Comparison of ENCODE assay signal across 31 cellular contexts in genomic region chr22:23116506-23117263, GRCh38. TPM values are rescaled to one million over a fixed set of nuclear protein-coding genes. Genes with fewer than 3 reads are reported as not detected.
"Had no signal": no experiment of that assay in that cellular context is flagged by ENCODE, and none has a peak within 500 bp of the region (broad histone marks: within the 10 kb centered on the region; RNA-seq: fewer than 3 reads in every experiment).

No MANE protein-coding gene starts in this region.

- ATAC-seq: activated T-cell treated with anti-CD3 and anti-CD28 coated beads, Interleukin-2, amount 50 U/mL, for 4 hours; left lung; sciatic nerve; stimulated activated memory B cell treated with anti-CD40 and anti-IgM and Interleukin-4, amounts not matched to agents 10 μg/mL and 1 μg/mL and 100 μg/mL, for 72 hours; T-helper 17 cell had no signal

- H3K9me3 Mint-ChIP-seq: activated T-cell treated with anti-CD3 and anti-CD28 coated beads, Interleukin-2, amount 50 U/mL, for 4 hours; activated T-helper 2 cell treated with anti-CD3 and anti-CD28 coated beads, Interferon-gamma antibody, Interleukin-2, Interleukin-4, amounts not matched to agents 10 μg/mL and 5 μg/mL and 100 μg/mL, durations not matched to agents 14 hours and 24 hours and 36 hours; immature natural killer cell; nephron progenitor cell; stimulated activated memory B cell treated with anti-CD40 and anti-IgM and Interleukin-4, amounts not matched to agents 10 μg/mL and 1 μg/mL and 100 μg/mL, for 72 hours had no signal

- H3K4me3 Mint-ChIP-seq: activated naive CD8-positive, alpha-beta T cell; activated T-cell treated with anti-CD3 and anti-CD28 coated beads, Interleukin-2, amount 50 U/mL, for 4 hours; immature natural killer cell; nephron progenitor cell; stimulated activated memory B cell treated with anti-CD40 and anti-IgM and Interleukin-4, amounts not matched to agents 10 μg/mL and 1 μg/mL and 100 μg/mL, for 72 hours; T-helper 17 cell had no signal

- H2AFZ ChIP-seq: hepatocyte had no signal

- H3K36me3 ChIP-seq: adrenal gland, breast epithelium, left lung, stomach, vagina had no signal

- H3K79me2 ChIP-seq: hepatocyte had no signal

- H3K4me1 Mint-ChIP-seq: nephron progenitor cell had no signal

- DNase-seq: activated CD4-positive, alpha-beta T cell treated with anti-CD3 and anti-CD28 coated beads for 4 hours; activated CD4-positive, alpha-beta T cell treated with anti-CD3 and anti-CD28 coated beads, Interleukin-2, amount 50 U/mL, for 48 hours; activated CD4-positive, CD25-positive, alpha-beta regulatory T cell; activated CD8-positive, alpha-beta memory T cell treated with anti-CD3 and anti-CD28 coated beads, Interleukin-2, amount 50 U/mL, for 48 hours; activated naive CD4-positive, alpha-beta T cell; activated T-cell treated with anti-CD3 and anti-CD28 coated beads, Interleukin-2, amount 50 U/mL, for 4 hours; adrenal gland; cerebellar nuclear complex; cortex of kidney; effector CD4-positive, alpha-beta T cell; foreskin melanocyte; glutamatergic neuron; immature natural killer cell; nephron progenitor cell; occipital lobe; small intestine; stomach; T-helper 17 cell; testis had no signal

- H3K4me1 ChIP-seq: adrenal gland, breast epithelium, left lung, testis, vagina had no signal

- H3K36me3 Mint-ChIP-seq: immature natural killer cell; stimulated activated memory B cell treated with anti-CD40 and anti-IgM and Interleukin-4, amounts not matched to agents 10 μg/mL and 1 μg/mL and 100 μg/mL, for 72 hours had no signal

- H3K4me2 ChIP-seq: hepatocyte had no signal

- H3K4me3 ChIP-seq: adrenal gland, breast epithelium, hepatocyte, left lung, stomach, testis, vagina had no signal

- H3K27ac ChIP-seq: adrenal gland, breast epithelium, hepatocyte, left lung, testis, vagina had no signal

- H3K9me3 ChIP-seq: adrenal gland, breast epithelium, left lung, stomach, testis, vagina had no signal

- H3K27me3 Mint-ChIP-seq: activated naive CD8-positive, alpha-beta T cell; stimulated activated memory B cell treated with anti-CD40 and anti-IgM and Interleukin-4, amounts not matched to agents 10 μg/mL and 1 μg/mL and 100 μg/mL, for 72 hours; T-helper 17 cell had no signal

- H3K27me3 ChIP-seq: adrenal gland, breast epithelium, hepatocyte, left lung, stomach, testis, vagina had no signal

- H3K27ac Mint-ChIP-seq: activated naive CD8-positive, alpha-beta T cell; activated T-helper 2 cell treated with anti-CD3 and anti-CD28 coated beads, Interferon-gamma antibody, Interleukin-2, Interleukin-4, amounts not matched to agents 10 μg/mL and 5 μg/mL and 100 μg/mL, durations not matched to agents 14 hours and 24 hours and 36 hours; nephron progenitor cell; stimulated activated memory B cell treated with anti-CD40 and anti-IgM and Interleukin-4, amounts not matched to agents 10 μg/mL and 1 μg/mL and 100 μg/mL, for 72 hours; T-helper 17 cell had no signal

RNA-seq across cellular contexts. Expression of gene RSPH14, which starts 25.1 kb away (rescaled TPM):
- total RNA-seq: activated CD8-positive, alpha-beta memory T cell treated with anti-CD3 and anti-CD28 coated beads for 36 hours; activated T-cell treated with anti-CD3 and anti-CD28 coated beads, Interleukin-2, amount 50 U/mL, for 4 hours; activated T-helper 2 cell treated with anti-CD3 and anti-CD28 coated beads, Interferon-gamma antibody, Interleukin-2, Interleukin-4, amounts not matched to agents 10 μg/mL and 5 μg/mL and 100 μg/mL, durations not matched to agents 14 hours and 24 hours and 36 hours; astrocyte; hepatocyte; lung microvascular endothelial cell; mononuclear cell; stomach; vagina had no signal

RNA-seq across cellular contexts. Expression of gene RAB36, which starts 28.6 kb away (rescaled TPM):
- total RNA-seq: activated T-helper 2 cell treated with anti-CD3 and anti-CD28 coated beads, Interferon-gamma antibody, Interleukin-2, Interleukin-4, amounts not matched to agents 10 μg/mL and 5 μg/mL and 100 μg/mL, durations not matched to agents 14 hours and 24 hours and 36 hours; mononuclear cell had no signal
